In the genomic region with DNA sequence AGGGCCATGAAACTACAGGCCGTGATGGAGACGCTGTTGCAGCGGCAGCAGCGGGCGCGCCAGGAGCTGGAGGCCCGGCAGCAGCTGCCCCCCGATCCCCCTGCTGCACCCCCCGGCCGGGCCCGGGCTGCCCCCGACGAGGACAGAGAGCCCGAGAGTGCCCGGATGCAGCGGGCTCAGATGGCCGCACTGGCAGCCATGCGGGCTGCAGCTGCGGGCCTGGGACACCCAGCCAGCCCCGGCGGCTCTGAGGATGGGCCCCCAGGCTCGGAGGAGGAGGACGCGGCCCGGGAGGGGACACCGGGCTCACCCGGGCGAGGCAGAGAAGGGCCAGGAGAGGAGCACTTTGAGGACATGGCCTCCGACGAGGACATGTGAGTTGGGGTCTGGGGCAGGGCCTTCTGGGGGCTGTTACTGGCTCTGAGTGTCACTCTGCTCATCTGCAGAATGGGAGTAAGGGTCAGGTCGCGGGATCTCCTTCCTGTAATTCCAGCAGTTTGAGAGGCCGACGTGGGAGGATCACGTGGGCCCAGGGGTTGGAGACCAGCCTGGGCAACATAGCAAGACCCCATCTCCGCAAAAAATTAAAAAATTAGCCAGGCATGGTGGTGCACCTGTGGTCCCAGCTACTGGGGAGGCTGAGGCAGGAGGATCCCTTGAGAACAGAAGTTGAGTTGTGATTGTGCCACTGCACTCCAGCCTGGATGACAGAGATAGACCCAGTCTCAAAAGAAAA, we compare ENCODE assay signal across 1 cellular context.
TF ChIP-seq lines count a peak whose summit lies in the region.

No MANE protein-coding gene starts in this region.

TF ChIP-seq in WTC11, 78 proteins besides CTCF, POLR2A, EP300 and RAD21 (continued from another document):
- TF ChIP-seq, protein P1, sequence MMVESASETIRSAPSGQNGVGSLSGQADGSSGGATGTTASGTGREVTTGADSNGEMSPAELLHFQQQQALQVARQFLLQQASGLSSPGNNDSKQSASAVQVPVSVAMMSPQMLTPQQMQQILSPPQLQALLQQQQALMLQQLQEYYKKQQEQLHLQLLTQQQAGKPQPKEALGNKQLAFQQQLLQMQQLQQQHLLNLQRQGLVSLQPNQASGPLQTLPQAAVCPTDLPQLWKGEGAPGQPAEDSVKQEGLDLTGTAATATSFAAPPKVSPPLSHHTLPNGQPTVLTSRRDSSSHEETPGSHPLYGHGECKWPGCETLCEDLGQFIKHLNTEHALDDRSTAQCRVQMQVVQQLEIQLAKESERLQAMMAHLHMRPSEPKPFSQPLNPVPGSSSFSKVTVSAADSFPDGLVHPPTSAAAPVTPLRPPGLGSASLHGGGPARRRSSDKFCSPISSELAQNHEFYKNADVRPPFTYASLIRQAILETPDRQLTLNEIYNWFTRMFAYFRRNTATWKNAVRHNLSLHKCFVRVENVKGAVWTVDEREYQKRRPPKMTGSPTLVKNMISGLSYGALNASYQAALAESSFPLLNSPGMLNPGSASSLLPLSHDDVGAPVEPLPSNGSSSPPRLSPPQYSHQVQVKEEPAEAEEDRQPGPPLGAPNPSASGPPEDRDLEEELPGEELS (CRISPR knock-in tag; IDR thresholded peaks at IDR 0.05) = no peak
- TF ChIP-seq CBFB (CRISPR knock-in tag; IDR thresholded peaks at IDR 0.05; ENCODE audit: low read depth) (no peak), RELA (CRISPR knock-in tag; IDR thresholded peaks at IDR 0.05; ENCODE audit: borderline replicate concordance) (no peak)
- TF ChIP-seq, protein P2, sequence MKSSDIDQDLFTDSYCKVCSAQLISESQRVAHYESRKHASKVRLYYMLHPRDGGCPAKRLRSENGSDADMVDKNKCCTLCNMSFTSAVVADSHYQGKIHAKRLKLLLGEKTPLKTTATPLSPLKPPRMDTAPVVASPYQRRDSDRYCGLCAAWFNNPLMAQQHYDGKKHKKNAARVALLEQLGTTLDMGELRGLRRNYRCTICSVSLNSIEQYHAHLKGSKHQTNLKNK (CRISPR knock-in tag; IDR thresholded peaks at IDR 0.05) = no peak
- TF ChIP-seq, protein P3, sequence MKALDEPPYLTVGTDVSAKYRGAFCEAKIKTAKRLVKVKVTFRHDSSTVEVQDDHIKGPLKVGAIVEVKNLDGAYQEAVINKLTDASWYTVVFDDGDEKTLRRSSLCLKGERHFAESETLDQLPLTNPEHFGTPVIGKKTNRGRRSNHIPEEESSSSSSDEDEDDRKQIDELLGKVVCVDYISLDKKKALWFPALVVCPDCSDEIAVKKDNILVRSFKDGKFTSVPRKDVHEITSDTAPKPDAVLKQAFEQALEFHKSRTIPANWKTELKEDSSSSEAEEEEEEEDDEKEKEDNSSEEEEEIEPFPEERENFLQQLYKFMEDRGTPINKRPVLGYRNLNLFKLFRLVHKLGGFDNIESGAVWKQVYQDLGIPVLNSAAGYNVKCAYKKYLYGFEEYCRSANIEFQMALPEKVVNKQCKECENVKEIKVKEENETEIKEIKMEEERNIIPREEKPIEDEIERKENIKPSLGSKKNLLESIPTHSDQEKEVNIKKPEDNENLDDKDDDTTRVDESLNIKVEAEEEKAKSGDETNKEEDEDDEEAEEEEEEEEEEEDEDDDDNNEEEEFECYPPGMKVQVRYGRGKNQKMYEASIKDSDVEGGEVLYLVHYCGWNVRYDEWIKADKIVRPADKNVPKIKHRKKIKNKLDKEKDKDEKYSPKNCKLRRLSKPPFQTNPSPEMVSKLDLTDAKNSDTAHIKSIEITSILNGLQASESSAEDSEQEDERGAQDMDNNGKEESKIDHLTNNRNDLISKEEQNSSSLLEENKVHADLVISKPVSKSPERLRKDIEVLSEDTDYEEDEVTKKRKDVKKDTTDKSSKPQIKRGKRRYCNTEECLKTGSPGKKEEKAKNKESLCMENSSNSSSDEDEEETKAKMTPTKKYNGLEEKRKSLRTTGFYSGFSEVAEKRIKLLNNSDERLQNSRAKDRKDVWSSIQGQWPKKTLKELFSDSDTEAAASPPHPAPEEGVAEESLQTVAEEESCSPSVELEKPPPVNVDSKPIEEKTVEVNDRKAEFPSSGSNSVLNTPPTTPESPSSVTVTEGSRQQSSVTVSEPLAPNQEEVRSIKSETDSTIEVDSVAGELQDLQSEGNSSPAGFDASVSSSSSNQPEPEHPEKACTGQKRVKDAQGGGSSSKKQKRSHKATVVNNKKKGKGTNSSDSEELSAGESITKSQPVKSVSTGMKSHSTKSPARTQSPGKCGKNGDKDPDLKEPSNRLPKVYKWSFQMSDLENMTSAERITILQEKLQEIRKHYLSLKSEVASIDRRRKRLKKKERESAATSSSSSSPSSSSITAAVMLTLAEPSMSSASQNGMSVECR (CRISPR knock-in tag; IDR thresholded peaks at IDR 0.05; ENCODE audit: borderline replicate concordance) = no peak
